Comparison of ENCODE assay signal across 9 cellular contexts in the genomic region with DNA sequence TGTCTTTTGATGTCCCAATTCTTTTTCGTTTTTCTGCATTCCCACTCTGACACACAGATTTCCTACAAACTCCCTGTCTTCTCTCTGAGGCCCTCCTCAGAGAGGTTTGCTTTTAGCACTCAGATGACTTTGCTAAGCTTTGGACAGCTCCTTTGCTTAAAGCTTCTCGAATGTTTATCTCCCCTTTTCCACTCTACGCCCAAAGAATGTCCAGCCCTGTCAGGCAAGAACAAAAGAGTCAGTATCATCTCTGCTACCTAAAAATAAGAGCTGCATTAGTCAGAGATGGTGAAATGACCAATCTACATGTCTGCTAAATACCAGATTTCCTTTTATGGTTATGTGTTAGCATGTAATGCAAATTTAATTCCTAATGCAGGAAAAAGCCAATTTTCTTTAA. TPM values are rescaled to one million over a fixed set of nuclear protein-coding genes. Genes with fewer than 3 reads are reported as not detected.
A peak's percentile ranks its signal among the peaks of the same experiment; 100 is the strongest.
DNase-seq lines count a peak whose midpoint lies in the region; ATAC-seq and TF ChIP-seq lines count a peak whose summit lies in the region.
"Had no signal": no experiment of that assay in that cellular context is flagged by ENCODE, and none has a peak within 500 bp of the region (broad histone marks: within the 10 kb centered on the region; RNA-seq: fewer than 3 reads in every experiment).

No MANE protein-coding gene starts in this region.

- intact Hi-C loops in mammary epithelial cell (cut with micrococcal nuclease): no loop called here

- H4K20me1 ChIP-seq in mammary epithelial cell (ENCODE audit: insufficient read depth, low read length) (no peaks in the 10 kb centered on the region), smooth muscle cell (ENCODE audit: low read depth) (peaks cover 21% of the 10 kb centered on the region)

- BruUV-seq in mammary epithelial cell (replicated peaks; lab: Mats Ljungman, UMichigan): no TSS peak

- CTCF ChIA-PET in mammary epithelial cell (lab: Charles Lee; ENCODE audit: low non-redundant PET): interaction anchor here (0.6 to 1.2 kb wide), 3 partner anchors 27 to 57 kb away, joined by 6 to 9 read pairs (median 7); a partner anchor contains a TSS

- H3K9me3 ChIP-seq in mammary epithelial cell (replicated peaks; ENCODE audit: insufficient read depth, low read length): no peaks in the 10 kb centered on the region
- H3K9me3 ChIP-seq in smooth muscle cell (replicated peaks; ENCODE audit: low read depth): no peaks in the 10 kb centered on the region

- peaks cover 9% of the 10 kb centered on the region for H3F3A ChIP-seq in smooth muscle cell (ENCODE audit: low read depth)

- in situ Hi-C loops in mammary epithelial cell (cut with MboI; ENCODE audit: low sequenced_read_pairs in 2 of 2): no loop called here

- H3K4me3 ChIP-seq in mammary epithelial cell (replicated peaks in 1 of 3; ENCODE audit: insufficient read depth in 1 of 3, low read depth in 2 of 3, low read length in 3 of 3) (no peak overlapping the region), smooth muscle cell (no peak overlapping the region)

- 5% methylated on average over 3 of the region's 3 CpGs for WGBS in mammary epithelial cell (ENCODE audit: low coverage, missing lambda C conversion rate)
- WGBS in smooth muscle cell (ENCODE audit: low lambda C conversion rate): 31% methylated on average over 3 of the region's 3 CpGs

- H3K4me1 ChIP-seq in mammary epithelial cell (ENCODE audit: insufficient read depth, low read length) (peaks cover 28% of the 10 kb centered on the region), smooth muscle cell (ENCODE audit: low read depth) (peaks cover 17% of the 10 kb centered on the region)

- TF ChIP-seq CTCF in mammary epithelial cell (conservative IDR thresholded peaks at IDR 0.05 in 1 of 2, IDR thresholded peaks at IDR 0.05 in 1 of 2; ENCODE audit: extremely low read depth in 1 of 2, insufficient read depth in 1 of 2, low read depth in 1 of 2, low read length in 2 of 2): no peak
- no peak for TF ChIP-seq CTCF in smooth muscle cell (IDR thresholded peaks at IDR 0.05; ENCODE audit: borderline replicate concordance, insufficient read depth, poor library complexity, severe bottlenecking)

- no peak for ATAC-seq in GM19452 (IDR thresholded peaks at IDR 0.05; ENCODE audit: unreplicated experiment)

- H3K36me3 ChIP-seq in mammary epithelial cell (ENCODE audit: insufficient read depth, low read length) (peaks cover 20% of the 10 kb centered on the region), smooth muscle cell (ENCODE audit: low read depth) (peaks cover 5% of the 10 kb centered on the region)

- H3K27ac ChIP-seq in mammary epithelial cell (ENCODE audit: insufficient read depth, low read depth, low read length) (peak overlapping the region; percentile 82), smooth muscle cell (ENCODE audit: low read depth) (peak overlapping the region; percentile 47)

- peaks cover 24% of the 10 kb centered on the region for H3K79me2 ChIP-seq in mammary epithelial cell (ENCODE audit: insufficient read depth, low read length)
- H3K79me2 ChIP-seq in smooth muscle cell (ENCODE audit: low read depth): peaks cover under 1% of the 10 kb centered on the region

- H2AFZ ChIP-seq in mammary epithelial cell (ENCODE audit: low read depth, low read length) (no peak overlapping the region), smooth muscle cell (ENCODE audit: low read depth) (no peak overlapping the region)

- H3K27me3 ChIP-seq in mammary epithelial cell (ENCODE audit: insufficient read depth, low read length) (no peaks in the 10 kb centered on the region), smooth muscle cell (ENCODE audit: low read depth) (no peaks in the 10 kb centered on the region)

- peak overlapping the region; percentile 39 for H3K9ac ChIP-seq in mammary epithelial cell (ENCODE audit: insufficient read depth, low read length)
- no peak overlapping the region for H3K9ac ChIP-seq in smooth muscle cell (ENCODE audit: low read depth)

- DNase-seq in HT1080 (ENCODE audit: low read depth) (peak; percentile 90), mammary epithelial cell (peak; percentile 89), hepatic stellate cell (ENCODE audit: low spot score) (peak; percentile 25), smooth muscle cell (lab: John Stamatoyannopoulos, UW; ENCODE audit: unreplicated experiment) (no peak), hippocampal formation (lab: John Stamatoyannopoulos, UW) (no peak)
- no peak for DNase-seq in NK-92 treated with Interleukin-12 subunit alpha and Interleukin-12 subunit beta, amount 100 ng/mL, for 24 hours (lab: John Stamatoyannopoulos, UW)
- DNase-seq: effector CD4-positive, alpha-beta T cell; NCI-H146 had no signal

- H3K4me2 ChIP-seq in mammary epithelial cell (ENCODE audit: insufficient read depth, low read depth, low read length) (peak overlapping the region; percentile 60), smooth muscle cell (no peak overlapping the region)

- dilution Hi-C loops in mammary epithelial cell (cut with HindIII; ENCODE audit: low sequenced_read_pairs): no loop called here

RNA-seq across cellular contexts. Expression of a gene that starts 56.8 kb away (rescaled TPM):
- total RNA-seq in HT1080 (2014; rRNA removed; shearing (Covaris generic)): 25.4 and 42.4 TPM in 2 replicates
- polyA plus RNA-seq in HT1080 (2015; cell fraction: cytosol; rRNA removed): 45.2 and 53.1 TPM in 2 replicates
- polyA plus RNA-seq in HT1080 (2015; cell fraction: nucleus; rRNA removed): 73.0 and 83.2 TPM in 2 replicates
- total RNA-seq in mammary epithelial cell: 100 to 1,000 TPM in 1 of 2 donors, 10 to 100 TPM in 1; 55.3 to 105 TPM
- polyA plus RNA-seq in mammary epithelial cell: 65.3 TPM
- polyA minus RNA-seq in mammary epithelial cell: 108 TPM
- total RNA-seq in smooth muscle cell: 21.2 and 23.4 TPM in 2 replicates
- 33.2 and 42.4 TPM in 2 replicates for polyA plus RNA-seq in smooth muscle cell

Comparison
In these comparisons a context has a peak if more than half of its experiments do, and no peak if none do; other contexts are left out.
1. DNase-seq: peak in HT1080 (single experiment), mammary epithelial cell (single experiment) and hepatic stellate cell (single experiment); none in smooth muscle cell (single experiment), NK-92 treated with Interleukin-12 subunit alpha and Interleukin-12 subunit beta, amount 100 ng/mL, for 24 hours (single experiment) and hippocampal formation (0 of 2).